In genomic region chr22:46150615-46151423, GRCh38 we compare ENCODE assay signal across 1 cellular context.
TF ChIP-seq lines count a peak whose summit lies in the region.

No MANE protein-coding gene starts in this region.

TF ChIP-seq in GM12878, 131 proteins besides CTCF, POLR2A, EP300 and RAD21 (continued from another document):
- no peak for TF ChIP-seq ZNF592 (IDR thresholded peaks at IDR 0.05)
- TF ChIP-seq ZNF207 (IDR thresholded peaks at IDR 0.05; ENCODE audit: borderline replicate concordance), result peak; percentile 21; the same call in 1 of the 2 replicates
- TF ChIP-seq RUNX3 (IDR thresholded peaks at IDR 0.05; ENCODE audit: low read length), result no peak
- TF ChIP-seq YY1 (IDR thresholded peaks at IDR 0.05; ENCODE audit: low read depth, low read length), result no peak
- TF ChIP-seq NR2F1 (conservative IDR thresholded peaks at IDR 0.05), result peak; percentile 73; the same call in 1 of the 2 replicates
- TF ChIP-seq NRF1 (conservative IDR thresholded peaks at IDR 0.05; ENCODE audit: low read depth, low read length), result 0 out of 2 replicates have a peak, but pooled peaks have one; percentile 20
- 0 out of 2 replicates have a peak, but pooled peaks have one; percentile 19 for TF ChIP-seq HDGF (IDR thresholded peaks at IDR 0.05)
- TF ChIP-seq ESRRA (IDR thresholded peaks at IDR 0.05; ENCODE audit: low read length), result no peak
